Comparison of ENCODE assay signal across 8 cellular contexts in the genomic region with DNA sequence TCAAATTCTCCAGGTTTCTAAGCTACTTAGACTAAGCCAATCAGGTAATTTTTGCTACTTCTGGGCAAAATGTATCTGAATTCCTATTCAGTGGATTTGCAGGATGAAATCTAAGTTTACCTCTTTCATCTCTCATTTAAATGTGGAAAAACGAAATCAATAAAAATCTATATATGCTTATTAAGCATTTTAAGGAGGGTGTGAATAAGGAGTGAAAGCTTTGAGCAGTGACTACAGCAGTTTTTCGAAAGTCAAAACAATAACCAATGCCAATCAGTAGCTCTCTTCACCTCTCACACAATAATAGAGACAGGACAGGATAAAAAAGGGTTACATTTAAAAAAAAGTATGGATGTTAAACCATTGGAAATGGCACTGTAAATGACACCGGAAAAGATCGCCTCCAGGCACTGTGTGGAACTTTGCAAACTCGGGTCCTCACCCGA. TPM values are rescaled to one million over a fixed set of nuclear protein-coding genes. Genes with fewer than 3 reads are reported as not detected.
DNase-seq lines count a peak whose midpoint lies in the region; ATAC-seq lines count a peak whose summit lies in the region.

No MANE protein-coding gene starts in this region.

- H3K23ac ChIP-seq in mesendoderm (ENCODE audit: low read length), result no peak overlapping the region

- H3K9ac ChIP-seq in mesendoderm (ENCODE audit: low read length), result peak overlapping the region; percentile 61

- peak overlapping the region; percentile 25 for H3K56ac ChIP-seq in mesendoderm (ENCODE audit: low read length)

- no peaks in the 10 kb centered on the region for H3K79me2 ChIP-seq in mesendoderm (ENCODE audit: control insufficient read depth, insufficient read depth, low read length)

- peak overlapping the region; percentile 14 for H3K4me2 ChIP-seq in mesendoderm (ENCODE audit: low read length)

- no peak overlapping the region for H2BK5ac ChIP-seq in mesendoderm (ENCODE audit: low read length)

- no peaks in the 10 kb centered on the region for H3K36me3 ChIP-seq in mesendoderm (ENCODE audit: control insufficient read depth, insufficient read depth, low read length)

- H4K5ac ChIP-seq in mesendoderm (ENCODE audit: low read length), result no peak overlapping the region

- no peak overlapping the region for H2BK15ac ChIP-seq in mesendoderm (replicated peaks; ENCODE audit: low read depth)

- H4K8ac ChIP-seq in mesendoderm (ENCODE audit: low read depth, low read length), result no peak overlapping the region

- H2AK5ac ChIP-seq in mesendoderm (ENCODE audit: low read length), result no peak overlapping the region

- no peak overlapping the region for H3K18ac ChIP-seq in mesendoderm (ENCODE audit: low read length)

- H2BK120ac ChIP-seq in mesendoderm (ENCODE audit: low read depth, low read length), result no peak overlapping the region

- H3K79me1 ChIP-seq in mesendoderm (ENCODE audit: low read length), result peaks cover 2% of the 10 kb centered on the region

- peak; percentile 17 for ATAC-seq in GM18867 (IDR thresholded peaks at IDR 0.05; ENCODE audit: unreplicated experiment)
- ATAC-seq in HG03045 (IDR thresholded peaks at IDR 0.05; ENCODE audit: unreplicated experiment), result peak; percentile 5
- no peak for ATAC-seq in GM21367 (IDR thresholded peaks at IDR 0.05; ENCODE audit: unreplicated experiment)

- WGBS in mesendoderm (ENCODE audit: extremely low coverage, insufficient coverage, low lambda C conversion rate), result no CpG with 5 or more reads among the region's 6 CpGs

- H3K27ac ChIP-seq in angular gyrus (ENCODE audit: low read depth, low read length) (peak overlapping the region; percentile 60), mesendoderm (ENCODE audit: low read depth, low read length) (no peak overlapping the region)

- H3K4me1 ChIP-seq in mesendoderm (ENCODE audit: control insufficient read depth, low read depth, low read length), result no peaks in the 10 kb centered on the region

- no peak for DNase-seq in mesendoderm
- DNase-seq in hypothalamus (lab: John Stamatoyannopoulos, UW), result no peak
- DNase-seq in COLO829 (ENCODE audit: low spot score), result no peak
- no peak for DNase-seq in NCI-H774 (lab: John Stamatoyannopoulos, UW)

- H3K4ac ChIP-seq in mesendoderm (ENCODE audit: low read depth, low read length), result no peak overlapping the region

- no peaks in the 10 kb centered on the region for H3K27me3 ChIP-seq in mesendoderm (ENCODE audit: insufficient read depth, low read length, poor library complexity)

- H3K4me3 ChIP-seq in mesendoderm (ENCODE audit: low read length), result no peak overlapping the region

RNA-seq across cellular contexts. Expression of a gene that starts 0.5 kb away (rescaled TPM):
- 8.0 TPM for polyA plus RNA-seq in mesendoderm (2013, experiment 1 of 2)
- 8.4 TPM for polyA plus RNA-seq in mesendoderm (2013, experiment 2 of 2)
